ENCODE assay signal across 8 cellular contexts in the genomic region with DNA sequence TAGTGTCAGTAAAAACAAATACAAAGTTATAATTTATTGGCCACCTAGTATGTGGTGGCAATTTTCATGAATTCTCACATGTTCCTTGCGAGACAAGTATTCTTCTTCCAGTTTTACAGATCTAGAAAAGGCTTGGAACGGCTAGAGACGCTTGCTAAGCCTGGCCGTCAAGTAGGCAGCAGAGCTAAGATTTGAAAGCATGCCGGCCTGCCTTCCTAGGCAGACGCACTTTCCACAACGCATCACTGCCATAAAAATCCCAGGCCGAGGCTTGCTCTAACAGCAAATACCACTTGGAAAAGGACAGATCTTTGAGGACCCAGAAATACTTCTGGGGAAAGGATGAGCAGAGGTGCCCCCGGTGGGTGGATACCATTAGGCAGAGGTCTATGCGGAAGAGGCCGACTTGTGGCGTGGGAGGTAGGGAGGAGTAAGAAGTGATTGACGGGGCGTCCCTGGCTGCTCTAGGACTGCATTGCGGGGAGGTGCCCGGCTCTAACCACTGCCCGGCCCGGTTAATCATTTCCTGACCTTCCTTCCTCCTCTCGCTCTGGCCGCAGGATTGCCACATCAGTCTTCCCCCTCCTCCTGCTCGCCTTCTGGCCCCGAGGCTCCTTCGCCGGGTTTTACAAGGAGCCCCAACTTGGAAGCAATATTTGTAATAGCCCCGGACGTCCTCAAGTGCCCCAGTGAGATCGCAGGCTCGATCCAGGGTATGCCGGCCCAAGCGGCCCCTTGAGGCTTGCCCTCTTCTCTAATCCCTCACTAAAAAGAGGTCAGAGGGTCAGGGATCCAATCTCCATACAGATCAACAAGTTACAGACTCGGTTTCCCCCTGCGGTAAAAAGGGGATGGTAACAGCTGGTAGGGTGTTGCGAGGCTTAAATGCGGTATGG. TPM values are rescaled to one million over a fixed set of nuclear protein-coding genes. Genes with fewer than 3 reads are reported as not detected.
DNase-seq lines count a peak whose midpoint lies in the region; ATAC-seq and TF ChIP-seq lines count a peak whose summit lies in the region.

No MANE protein-coding gene starts in this region.

- H3K4me1 Mint-ChIP-seq in activated T-helper 1 cell treated with anti-CD3 and anti-CD28 coated beads, Interleukin-12 subunit alpha, Interleukin-12 subunit beta, Interleukin-2, Interleukin-4 antibody, amounts not matched to agents 30 ng/mL and 10 ng/mL and 1 ng/mL, durations not matched to agents 14 hours and 24 hours and 36 hours (ENCODE audit: low read depth) = peaks cover 70% of the 10 kb centered on the region
- peaks cover 48% of the 10 kb centered on the region for H3K4me1 Mint-ChIP-seq in neural progenitor cell

- peak; percentile 55 for ATAC-seq in GM18517 (IDR thresholded peaks at IDR 0.05; ENCODE audit: unreplicated experiment)
- ATAC-seq in HG03039 (IDR thresholded peaks at IDR 0.05; ENCODE audit: unreplicated experiment) = peak; percentile 26
- ATAC-seq in PC-3 = peak; percentile 51

- H3K4me3 Mint-ChIP-seq in activated T-helper 1 cell treated with anti-CD3 and anti-CD28 coated beads, Interleukin-12 subunit alpha, Interleukin-12 subunit beta, Interleukin-2, Interleukin-4 antibody, amounts not matched to agents 30 ng/mL and 10 ng/mL and 1 ng/mL, durations not matched to agents 14 hours and 24 hours and 36 hours = peak overlapping the region; percentile 78
- H3K4me3 Mint-ChIP-seq in neural progenitor cell = peak overlapping the region; percentile 85

- H3K4me2 ChIP-seq in PC-3 (ENCODE audit: low read length) = peak overlapping the region; percentile 92
- peak overlapping the region; percentile 78 for H3K4me2 ChIP-seq in neural progenitor cell

- no TSS peak for BruUV-seq in PC-3 (replicated peaks; lab: Mats Ljungman, UMichigan)

- TF ChIP-seq CTCF in PC-3 (conservative IDR thresholded peaks at IDR 0.05; ENCODE audit: low read depth, low read length) (no peak), neural progenitor cell (IDR thresholded peaks at IDR 0.05) (no peak)

- peaks cover 66% of the 10 kb centered on the region for H3K4me1 ChIP-seq in PC-3 (ENCODE audit: insufficient read depth, low read length)
- peaks cover 15% of the 10 kb centered on the region for H3K4me1 ChIP-seq in neural progenitor cell

- intact Hi-C loops in PC-3 (cut with micrococcal nuclease) = loop anchor here (5.0 kb wide), 1 partner anchor 216 kb away; no protein-coding TSS in a partner anchor
- intact Hi-C loops in activated T-helper 1 cell treated with anti-CD3 and anti-CD28 coated beads, Interleukin-12 subunit alpha, Interleukin-12 subunit beta, Interleukin-2, Interleukin-4 antibody, amounts not matched to agents 30 ng/mL and 10 ng/mL and 1 ng/mL, durations not matched to agents 14 hours and 24 hours and 36 hours (cut with micrococcal nuclease) = loop anchor here (1.0 to 10.0 kb wide), 5 partner anchors 8 to 962 kb away; partner anchors contain the start of genes CIAO2A, HERC1 and ZNF609

- H2AFZ ChIP-seq in PC-3 (ENCODE audit: low read length) = peak overlapping the region; percentile 67
- no peak overlapping the region for H2AFZ ChIP-seq in neural progenitor cell (replicated peaks)

- no peaks in the 10 kb centered on the region for H3K9me2 ChIP-seq in PC-3 (replicated peaks; ENCODE audit: low read length)

- peaks cover 5% of the 10 kb centered on the region for H3F3A ChIP-seq in PC-3 (ENCODE audit: low read length, unreplicated experiment)
- peaks cover 28% of the 10 kb centered on the region for H3F3A ChIP-seq in neural progenitor cell (ENCODE audit: low read depth)

- H3K36me3 Mint-ChIP-seq in activated T-helper 1 cell treated with anti-CD3 and anti-CD28 coated beads, Interleukin-12 subunit alpha, Interleukin-12 subunit beta, Interleukin-2, Interleukin-4 antibody, amounts not matched to agents 30 ng/mL and 10 ng/mL and 1 ng/mL, durations not matched to agents 14 hours and 24 hours and 36 hours (ENCODE audit: low read depth) = peaks cover 4% of the 10 kb centered on the region
- H3K36me3 Mint-ChIP-seq in neural progenitor cell = no peaks in the 10 kb centered on the region

- H3K27me3 ChIP-seq in PC-3 (ENCODE audit: low read length) = no peaks in the 10 kb centered on the region
- H3K27me3 ChIP-seq in neural progenitor cell = peaks cover 83% of the 10 kb centered on the region

- H3K27ac ChIP-seq in PC-3 (ENCODE audit: low read length) (peak overlapping the region; percentile 100), neural progenitor cell (no peak overlapping the region), substantia nigra (ENCODE audit: low read depth, low read length, poor library complexity, severe bottlenecking) (peak overlapping the region; percentile 92)

- H3K27me3 Mint-ChIP-seq in activated T-helper 1 cell treated with anti-CD3 and anti-CD28 coated beads, Interleukin-12 subunit alpha, Interleukin-12 subunit beta, Interleukin-2, Interleukin-4 antibody, amounts not matched to agents 30 ng/mL and 10 ng/mL and 1 ng/mL, durations not matched to agents 14 hours and 24 hours and 36 hours (ENCODE audit: insufficient read depth) = no peaks in the 10 kb centered on the region
- H3K27me3 Mint-ChIP-seq in neural progenitor cell (ENCODE audit: insufficient read depth, low read depth) = peaks cover 7% of the 10 kb centered on the region

- H3K79me2 ChIP-seq in PC-3 (ENCODE audit: low read length) (peaks cover 33% of the 10 kb centered on the region), neural progenitor cell (ENCODE audit: low read depth) (peaks cover 25% of the 10 kb centered on the region)

- H3K36me3 ChIP-seq in PC-3 (ENCODE audit: low read depth, low read length) = no peaks in the 10 kb centered on the region
- no peaks in the 10 kb centered on the region for H3K36me3 ChIP-seq in neural progenitor cell

- H3K9me3 ChIP-seq in PC-3 (ENCODE audit: low read length) (no peaks in the 10 kb centered on the region), neural progenitor cell (ENCODE audit: low read depth) (no peaks in the 10 kb centered on the region)

- CTCF ChIA-PET in PC-3 (lab: Charles Lee) = interaction anchor here (0.5 to 1.8 kb wide), 3 partner anchors 36 to 1035 kb away, joined by 3 to 10 read pairs (median 4); no protein-coding TSS in a partner anchor

- H3K27ac Mint-ChIP-seq in activated T-helper 1 cell treated with anti-CD3 and anti-CD28 coated beads, Interleukin-12 subunit alpha, Interleukin-12 subunit beta, Interleukin-2, Interleukin-4 antibody, amounts not matched to agents 30 ng/mL and 10 ng/mL and 1 ng/mL, durations not matched to agents 14 hours and 24 hours and 36 hours = peak overlapping the region; percentile 93
- peak overlapping the region; percentile 32 for H3K27ac Mint-ChIP-seq in neural progenitor cell

- peak overlapping the region; percentile 67 for H3K4me3 ChIP-seq in PC-3 (ENCODE audit: low read length)
- peak overlapping the region; percentile 70 for H3K4me3 ChIP-seq in neural progenitor cell

- POLR2A ChIA-PET in PC-3 (lab: Charles Lee; ENCODE audit: unreplicated experiment) = no interaction called here

- peak overlapping the region; percentile 99 for H3K9ac ChIP-seq in PC-3 (ENCODE audit: low read length)
- no peak overlapping the region for H3K9ac ChIP-seq in neural progenitor cell

- H4K20me1 ChIP-seq in PC-3 (ENCODE audit: low read length) = peaks cover 24% of the 10 kb centered on the region
- H4K20me1 ChIP-seq in neural progenitor cell (ENCODE audit: low read depth) = peaks cover 39% of the 10 kb centered on the region

- DNase-seq in PC-3 (peak; percentile 90), fibroblast of the conjunctiva (ENCODE audit: low read depth) (peak; percentile 92), neural progenitor cell (ENCODE audit: low spot score) (peak; percentile 69), substantia nigra (lab: John Stamatoyannopoulos, UW) (peak in 45 of 49 donors; percentile 6 to 82 (median 44)), NCI-H1694 treated with DMSO at 0.1 percent for 48 hours (lab: John Stamatoyannopoulos, UW) (no peak)
- peak; percentile 59 for DNase-seq in activated T-helper 1 cell treated with anti-CD3 and anti-CD28 coated beads, Interleukin-12 subunit alpha, Interleukin-12 subunit beta, Interleukin-2, Interleukin-4 antibody, amounts not matched to agents 30 ng/mL and 10 ng/mL and 1 ng/mL, durations not matched to agents 14 hours and 24 hours and 36 hours (ENCODE audit: low spot score)

- H3K9me3 Mint-ChIP-seq in activated T-helper 1 cell treated with anti-CD3 and anti-CD28 coated beads, Interleukin-12 subunit alpha, Interleukin-12 subunit beta, Interleukin-2, Interleukin-4 antibody, amounts not matched to agents 30 ng/mL and 10 ng/mL and 1 ng/mL, durations not matched to agents 14 hours and 24 hours and 36 hours = no peaks in the 10 kb centered on the region
- no peaks in the 10 kb centered on the region for H3K9me3 Mint-ChIP-seq in neural progenitor cell

RNA-seq across cellular contexts. Expression of gene USP3, which starts 1.3 kb away (rescaled TPM):
- 26.9 and 27.3 TPM in 2 replicates for total RNA-seq in PC-3 (2014; rRNA removed)
- 46.9 and 58.9 TPM in 2 replicates for total RNA-seq in activated T-helper 1 cell treated with anti-CD3 and anti-CD28 coated beads, Interleukin-12 subunit alpha, Interleukin-12 subunit beta, Interleukin-2, Interleukin-4 antibody, amounts not matched to agents 30 ng/mL and 10 ng/mL and 1 ng/mL, durations not matched to agents 14 hours and 24 hours and 36 hours
- 48.8 and 64.2 TPM in 2 replicates for total RNA-seq in neural progenitor cell (ENCODE audit: low replicate concordance)
